Comparison of ENCODE assay signal across 9 cellular contexts in the genomic region with DNA sequence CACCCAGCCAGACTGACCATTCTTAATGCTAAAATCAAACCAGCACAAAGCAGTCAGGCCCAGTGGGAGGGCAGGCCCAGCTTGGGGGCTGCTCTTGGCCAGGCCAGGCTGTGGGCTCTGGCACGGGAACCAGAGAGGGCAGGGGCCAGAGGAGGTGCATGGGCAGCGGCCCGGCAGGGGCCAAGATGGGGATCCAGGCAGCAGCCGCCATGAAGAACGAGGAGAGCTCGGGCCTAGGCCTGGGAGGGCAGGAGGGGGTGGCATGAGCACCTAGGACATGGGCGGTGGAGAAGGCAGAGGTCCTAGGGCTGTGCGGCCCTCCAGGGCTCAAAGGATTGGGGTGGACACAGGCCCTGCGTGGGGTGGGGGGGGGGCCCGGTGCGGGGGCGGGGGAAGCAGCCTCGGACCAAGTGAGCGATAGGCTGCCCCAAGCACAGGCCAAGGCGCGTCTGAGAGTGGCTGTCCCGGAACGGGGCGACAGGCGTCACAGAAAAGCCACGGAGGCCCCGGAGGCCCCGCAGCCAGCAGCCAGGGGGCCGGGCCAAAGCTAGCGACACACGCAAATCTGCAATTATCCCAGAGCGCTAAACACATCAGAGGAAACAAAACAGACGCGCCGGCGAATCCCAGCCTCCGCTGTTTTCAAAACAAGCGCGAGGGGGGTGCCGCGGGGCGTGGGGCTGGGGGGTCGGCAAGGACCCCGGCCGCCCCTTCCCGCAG. TPM values are rescaled to one million over a fixed set of nuclear protein-coding genes. Genes with fewer than 3 reads are reported as not detected.
A peak's percentile ranks its signal among the peaks of the same experiment; 100 is the strongest.
DNase-seq lines count a peak whose midpoint lies in the region; ATAC-seq and TF ChIP-seq lines count a peak whose summit lies in the region.
"Had no signal": no experiment of that assay in that cellular context is flagged by ENCODE, and none has a peak within 500 bp of the region (broad histone marks: within the 10 kb centered on the region; RNA-seq: fewer than 3 reads in every experiment).

No MANE protein-coding gene starts in this region.

- H3K4me1 Mint-ChIP-seq in Caco-2 (ENCODE audit: low read depth, unreplicated experiment): peaks cover 10% of the 10 kb centered on the region

- H3K27ac ChIP-seq in SU-DHL-6 (ENCODE audit: low read depth, low read length) (peak overlapping the region; percentile 97), hepatocyte (peak overlapping the region; percentile 98), psoas muscle (no peak overlapping the region)

- H2AFZ ChIP-seq in SU-DHL-6 (ENCODE audit: low read depth, low read length, severe bottlenecking) (no peak overlapping the region), hepatocyte (no peak overlapping the region)

- H3K4me2 ChIP-seq in SU-DHL-6 (ENCODE audit: low read depth, low read length, poor library complexity, severe bottlenecking): peak overlapping the region; percentile 54
- peak overlapping the region; percentile 98 for H3K4me2 ChIP-seq in hepatocyte

- H3K4me1 ChIP-seq in Caco-2 (peaks cover 54% of the 10 kb centered on the region), hepatocyte (ENCODE audit: insufficient read depth) (peaks cover 92% of the 10 kb centered on the region), psoas muscle (peaks cover 28% of the 10 kb centered on the region)

- no peaks in the 10 kb centered on the region for H3K27me3 Mint-ChIP-seq in Caco-2 (ENCODE audit: insufficient read depth, unreplicated experiment)

- H3K9me3 ChIP-seq in Caco-2 (no peaks in the 10 kb centered on the region), SU-DHL-6 (ENCODE audit: insufficient read depth, low read length) (no peaks in the 10 kb centered on the region), hepatocyte (ENCODE audit: low read depth) (no peaks in the 10 kb centered on the region), psoas muscle (no peaks in the 10 kb centered on the region)

- peak in 1 of 2 experiments; percentile 49 for DNase-seq in Caco-2
- DNase-seq in hepatocyte (ENCODE audit: low spot score): peak; percentile 70
- no peak for DNase-seq in psoas muscle
- DNase-seq in DMS114 treated with DMSO at 0.1 percent for 48 hours (lab: John Stamatoyannopoulos, UW; ENCODE audit: unreplicated experiment): no peak
- no peak for DNase-seq in CD1c-positive myeloid dendritic cell (ENCODE audit: extremely low spot score)
- DNase-seq in middle frontal gyrus (ENCODE audit: extremely low spot score, low spot score): no peak
- no peak for DNase-seq in activated CD4-positive, alpha-beta T cell treated with anti-CD3 and anti-CD28 coated beads, Interleukin-2, amount 50 U/mL, for 1 hour
- DNase-seq: activated CD4-positive, alpha-beta T cell treated with anti-CD3 and anti-CD28 coated beads, Interleukin-2, amount 50 U/mL, for 4 hours had no signal

- POLR2A ChIA-PET in Caco-2 (lab: Charles Lee): interaction anchor here (1.1 kb wide), 1 partner anchor 55 kb away, joined by 4 read pairs; no protein-coding TSS in a partner anchor

- H3K36me3 ChIP-seq in Caco-2 (ENCODE audit: control insufficient read depth, insufficient read depth, low read length): peaks cover 5% of the 10 kb centered on the region
- no peaks in the 10 kb centered on the region for H3K36me3 ChIP-seq in SU-DHL-6 (ENCODE audit: low read length)
- no peaks in the 10 kb centered on the region for H3K36me3 ChIP-seq in hepatocyte (replicated peaks; ENCODE audit: insufficient read depth, low read depth)
- H3K36me3 ChIP-seq in psoas muscle (ENCODE audit: insufficient read depth in 1 of 2, low read depth in 1 of 2): no peaks in the 10 kb centered on the region

- peaks cover 26% of the 10 kb centered on the region for H3F3A ChIP-seq in SU-DHL-6 (ENCODE audit: insufficient read depth)

- H3K79me2 ChIP-seq in SU-DHL-6 (ENCODE audit: insufficient read depth, low read length) (no peaks in the 10 kb centered on the region; the same call in 1 of the 2 replicates), hepatocyte (peaks cover 99% of the 10 kb centered on the region)

- 31% methylated on average over 27 of the region's 41 CpGs for WGBS in hepatocyte (ENCODE audit: low lambda C conversion rate, missing lambda C conversion rate)
- WGBS in psoas muscle, 3 donors: 51 to 67% (median 56%) methylated on average over 26 to 41 of the region's 41 CpGs

- intact Hi-C loops in Caco-2 (cut with micrococcal nuclease; ENCODE audit: unreplicated experiment): no loop called here
- intact Hi-C loops in psoas muscle (cut with DNase I): no loop called here

- H4K20me1 ChIP-seq in SU-DHL-6 (ENCODE audit: low read depth, low read length) (no peaks in the 10 kb centered on the region), hepatocyte (ENCODE audit: insufficient read depth, poor library complexity, severe bottlenecking) (peaks cover 88% of the 10 kb centered on the region)

- CTCF ChIA-PET in Caco-2 (lab: Charles Lee): interaction anchor here (0.6 to 1.5 kb wide), 2 partner anchors 17 to 43 kb away, joined by 3 read pairs; no protein-coding TSS in a partner anchor

- peaks cover 1% of the 10 kb centered on the region for H3K36me3 Mint-ChIP-seq in Caco-2 (ENCODE audit: insufficient read depth, unreplicated experiment)

- peak overlapping the region; percentile 69 for H3K4me3 Mint-ChIP-seq in Caco-2 (ENCODE audit: unreplicated experiment)

- H3K4me3 ChIP-seq in Caco-2 (ENCODE audit: low read depth, low read length) (peak overlapping the region; percentile 75), SU-DHL-6 (ENCODE audit: insufficient read depth, low read length, poor library complexity, severe bottlenecking) (peak overlapping the region; percentile 39), hepatocyte (peak overlapping the region; percentile 5), psoas muscle (peak overlapping the region; percentile 39)

- H3K27me3 ChIP-seq in Caco-2 (replicated peaks; ENCODE audit: control insufficient read depth, insufficient read depth, low read length) (no peaks in the 10 kb centered on the region), SU-DHL-6 (ENCODE audit: low read length) (no peaks in the 10 kb centered on the region), hepatocyte (no peaks in the 10 kb centered on the region), psoas muscle (ENCODE audit: insufficient read depth in 3 of 3, low read length in 2 of 3) (peaks cover 0 to 5% (median 0%) of the 10 kb centered on the region in 3 donors)

- no peak for TF ChIP-seq CTCF in Caco-2 (IDR thresholded peaks at IDR 0.05; ENCODE audit: insufficient read depth in 1 of 2, low read depth in 1 of 2, low read length in 1 of 2, severe bottlenecking in 1 of 2, unreplicated experiment in 1 of 2)
- TF ChIP-seq CTCF in SU-DHL-6 (IDR thresholded peaks at IDR 0.05; ENCODE audit: insufficient read depth, low read length, poor library complexity, severe bottlenecking): no peak
- TF ChIP-seq CTCF in hepatocyte (IDR thresholded peaks at IDR 0.05; ENCODE audit: poor library complexity): no peak
- TF ChIP-seq CTCF in psoas muscle (IDR thresholded peaks at IDR 0.05): no peak

- no peaks in the 10 kb centered on the region for H3K9me3 Mint-ChIP-seq in Caco-2 (ENCODE audit: unreplicated experiment)

- no TSS peak for BruUV-seq in Caco-2 (replicated peaks; lab: Mats Ljungman, UMichigan)

- H3K9me2 ChIP-seq in SU-DHL-6 (replicated peaks; ENCODE audit: insufficient read depth, low read length): no peaks in the 10 kb centered on the region
- H3K9me2 ChIP-seq in hepatocyte (replicated peaks; ENCODE audit: insufficient read depth): no peaks in the 10 kb centered on the region

- no peak overlapping the region for H3K27ac Mint-ChIP-seq in Caco-2 (ENCODE audit: unreplicated experiment)

- ATAC-seq in psoas muscle: no peak

- H3K9ac ChIP-seq in SU-DHL-6 (ENCODE audit: low read length): peak overlapping the region; percentile 65

RNA-seq across cellular contexts. Expression of gene PLXNB2, which starts 8.3 kb away (rescaled TPM):
- 260 and 262 TPM in 2 replicates for total RNA-seq in Caco-2 (2022)
- 91.4 and 113 TPM in 2 replicates for total RNA-seq in hepatocyte
- 147 and 158 TPM in 2 replicates for polyA plus RNA-seq in hepatocyte
- total RNA-seq in psoas muscle: 10 to 100 TPM; 13.6 to 43.7 (median 15.0) TPM
- polyA plus RNA-seq in psoas muscle: 10 to 100 TPM in 1 of 3 donors, 1 to 10 TPM in 2; 3.9 to 11.6 (median 5.8) TPM

RNA-seq across cellular contexts. Expression of gene DENND6B, which starts 27.7 kb away (rescaled TPM):
- total RNA-seq in Caco-2 (2022) (3.4 and 5.5 TPM in 2 replicates), hepatocyte (3.1 and 3.3 TPM in 2 replicates), psoas muscle (1 to 10 TPM in 2 of 4 donors, under 1 TPM in 2; 0.57 to 1.6 (median 0.94) TPM)
- polyA plus RNA-seq in hepatocyte (8.7 and 9.0 TPM in 2 replicates), psoas muscle (under 1 TPM; 0.46 to 0.93 (median 0.81) TPM)

RNA-seq across cellular contexts. Expression of gene MAPK11, which starts 28.9 kb away (rescaled TPM):
- 1.3 and 1.4 TPM in 2 replicates for total RNA-seq in Caco-2 (2022)
- total RNA-seq in hepatocyte: 1.4 and 2.3 TPM in 2 replicates
- polyA plus RNA-seq in hepatocyte: 0.62 and 1.1 TPM in 2 replicates
- 1 to 10 TPM; 4.4 to 6.3 (median 5.4) TPM for total RNA-seq in psoas muscle
- polyA plus RNA-seq in psoas muscle: 1 to 10 TPM; 1.7 to 5.3 (median 4.0) TPM

RNA-seq across cellular contexts. Expression of gene MAPK12, which starts 37.6 kb away (rescaled TPM):
- total RNA-seq in Caco-2 (2022): 35.6 and 37.4 TPM in 2 replicates
- 12.5 and 13.8 TPM in 2 replicates for total RNA-seq in hepatocyte
- 33.8 and 51.4 TPM in 2 replicates for polyA plus RNA-seq in hepatocyte
- 100 to 1,000 TPM; 107 to 178 (median 145) TPM for total RNA-seq in psoas muscle
- polyA plus RNA-seq in psoas muscle: 100 to 1,000 TPM in 2 of 3 donors, 10 to 100 TPM in 1; 57.4 to 148 (median 131) TPM

RNA-seq across cellular contexts. Expression of gene PPP6R2, which starts 44.0 kb away (rescaled TPM):
- total RNA-seq in Caco-2 (2022): 55.5 and 60.7 TPM in 2 replicates
- total RNA-seq in hepatocyte: 43.9 and 57.9 TPM in 2 replicates
- 44.1 and 47.0 TPM in 2 replicates for polyA plus RNA-seq in hepatocyte
- total RNA-seq in psoas muscle: 10 to 100 TPM; 36.6 to 48.2 (median 42.5) TPM
- 10 to 100 TPM; 31.6 to 43.7 (median 32.1) TPM for polyA plus RNA-seq in psoas muscle

Comparison
In these comparisons a context has a peak if more than half of its experiments do, and no peak if none do; other contexts are left out.
1. H3K4me3 ChIP-seq: peak in every context shown above with its lines; median percentile 75 in Caco-2; 39 in SU-DHL-6; 39 in psoas muscle; 5 in hepatocyte.